In the genomic region with DNA sequence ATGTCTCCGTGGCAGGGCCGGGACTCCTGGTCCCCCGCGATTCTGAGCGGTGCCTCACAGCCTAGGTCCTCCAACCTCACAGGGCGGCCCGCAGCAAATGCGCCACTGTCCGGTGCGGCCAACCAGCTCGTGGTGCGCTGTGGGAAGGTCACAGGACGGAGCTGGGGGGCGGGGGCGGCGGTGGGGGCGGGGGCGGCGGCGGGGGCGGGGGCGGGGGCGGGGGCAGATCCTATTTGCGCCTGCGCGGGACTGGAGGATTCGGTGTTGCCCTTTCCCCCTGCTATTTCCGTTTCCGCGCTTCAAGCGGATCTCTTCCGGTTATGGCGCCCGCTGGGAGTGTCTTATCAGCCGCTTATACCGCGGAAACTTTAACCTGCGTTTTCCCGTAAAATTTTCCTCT, we compare ENCODE assay signal across 8 cellular contexts.
A peak's percentile ranks its signal among the peaks of the same experiment; 100 is the strongest.
DNase-seq lines count a peak whose midpoint lies in the region; ATAC-seq and TF ChIP-seq lines count a peak whose summit lies in the region.

No MANE protein-coding gene starts in this region.

- in situ Hi-C loops in gastrocnemius medialis (cut with MboI; ENCODE audit: low sequenced_read_pairs in 4 of 4) (no loop called here), GM13976 (cut with MboI; ENCODE audit: low sequenced_read_pairs, unreplicated experiment) (no loop called here)

- ATAC-seq in right cardiac atrium, result peak; percentile 69 to 84
- ATAC-seq in gastrocnemius medialis, result peak in 1 of 2 donors; percentile 53
- ATAC-seq in mucosa of descending colon, result no peak

- TF ChIP-seq CTCF in gastrocnemius medialis (IDR thresholded peaks at IDR 0.05 in 4 of 5, conservative IDR thresholded peaks at IDR 0.05 in 1 of 5) (no peak), mucosa of descending colon (IDR thresholded peaks at IDR 0.05) (no peak), GM13976 (IDR thresholded peaks at IDR 0.05; ENCODE audit: borderline replicate concordance, control extremely low read depth, extremely low read depth, insufficient read depth, missing control alignments) (no peak)

- intact Hi-C loops in right cardiac atrium (cut with DNase I), result no loop called here
- intact Hi-C loops in gastrocnemius medialis (cut with DNase I; ENCODE audit: low total_unique reads), result no loop called here
- intact Hi-C loops in mucosa of descending colon (cut with DNase I, micrococcal nuclease), result no loop called here

- H3K36me3 ChIP-seq in HUES48 (ENCODE audit: control insufficient read depth, insufficient read depth, low read length) (no peaks in the 10 kb centered on the region), adipocyte (ENCODE audit: control insufficient read depth, insufficient read depth, low read length, severe bottlenecking) (no peaks in the 10 kb centered on the region), gastrocnemius medialis (no peaks in the 10 kb centered on the region), mucosa of descending colon (ENCODE audit: low read depth) (no peaks in the 10 kb centered on the region)

- TF ChIP-seq POLR2A in gastrocnemius medialis (IDR thresholded peaks at IDR 0.05), result no peak

- H3K9me3 ChIP-seq in HUES48 (ENCODE audit: control insufficient read depth, insufficient read depth, low read length) (peaks cover 32% of the 10 kb centered on the region), adipocyte (ENCODE audit: control insufficient read depth, low read length) (peaks cover 5% of the 10 kb centered on the region), right cardiac atrium (ENCODE audit: control insufficient read depth, low read length) (no peaks in the 10 kb centered on the region), gastrocnemius medialis (no peaks in the 10 kb centered on the region), mucosa of descending colon (peaks cover 54% of the 10 kb centered on the region)

- H3K4me3 ChIP-seq in HUES48 (ENCODE audit: low read depth, low read length) (peak overlapping the region; percentile 66), adipocyte (ENCODE audit: low read length) (peak overlapping the region; percentile 77), right cardiac atrium (ENCODE audit: low read length) (peak overlapping the region; percentile 41), gastrocnemius medialis (peak overlapping the region; percentile 25 to 45 (median 39)), mucosa of descending colon (no peak overlapping the region)

- H3K27ac ChIP-seq in HUES48 (ENCODE audit: low read depth, low read length), result peak overlapping the region; percentile 79
- peak overlapping the region; percentile 15 for H3K27ac ChIP-seq in right cardiac atrium (ENCODE audit: low read length)
- H3K27ac ChIP-seq in gastrocnemius medialis, result no peak overlapping the region

- H3K27me3 ChIP-seq in HUES48 (ENCODE audit: control insufficient read depth, insufficient read depth, low read length), result no peaks in the 10 kb centered on the region
- no peaks in the 10 kb centered on the region for H3K27me3 ChIP-seq in adipocyte (replicated peaks; ENCODE audit: control insufficient read depth, insufficient read depth, low read length)
- H3K27me3 ChIP-seq in right cardiac atrium (ENCODE audit: control insufficient read depth, insufficient read depth), result no peaks in the 10 kb centered on the region
- H3K27me3 ChIP-seq in gastrocnemius medialis, result peaks cover 0 to 4% (median 0%) of the 10 kb centered on the region in 3 donors

- DNase-seq in adipocyte (ENCODE audit: low read depth) (peak; percentile 13), right cardiac atrium (peak; percentile 37 to 71 (median 57)), gastrocnemius medialis (peak in 1 of 2 donors; percentile 15), mucosa of descending colon (no peak), GM13976 (ENCODE audit: low spot score) (no peak), NCI-H187 treated with DMSO at 0.1 percent for 48 hours (lab: John Stamatoyannopoulos, UW) (no peak), NCI-H1694 treated with DMSO at 0.1 percent for 48 hours (lab: John Stamatoyannopoulos, UW) (no peak)

- WGBS in right cardiac atrium, result 26% methylated on average over 39 of the region's 39 CpGs

- H3K4me1 ChIP-seq in HUES48 (ENCODE audit: control insufficient read depth, insufficient read depth, low read length), result peaks cover 8% of the 10 kb centered on the region; the same call in 1 of the 2 replicates
- H3K4me1 ChIP-seq in adipocyte (ENCODE audit: control insufficient read depth, insufficient read depth, low read length), result no peaks in the 10 kb centered on the region
- no peaks in the 10 kb centered on the region for H3K4me1 ChIP-seq in right cardiac atrium (ENCODE audit: control insufficient read depth, insufficient read depth, low read length)
- H3K4me1 ChIP-seq in gastrocnemius medialis, result no peaks in the 10 kb centered on the region
- no peaks in the 10 kb centered on the region for H3K4me1 ChIP-seq in mucosa of descending colon (ENCODE audit: low read depth)

- peak overlapping the region; percentile 10 for H3K9ac ChIP-seq in HUES48 (ENCODE audit: low read depth, low read length)
- H3K9ac ChIP-seq in adipocyte (ENCODE audit: low read length), result no peak overlapping the region

Comparison
In these comparisons a context has a peak if more than half of its experiments do, and no peak if none do; other contexts are left out.
1. H3K27ac ChIP-seq: peak in HUES48 (single experiment) and right cardiac atrium (single experiment); none in gastrocnemius medialis (0 of 4).
2. DNase-seq: peak in adipocyte (single experiment) and right cardiac atrium (3 of 3); none in mucosa of descending colon (0 of 3), GM13976 (single experiment), NCI-H187 treated with DMSO at 0.1 percent for 48 hours (single experiment) and NCI-H1694 treated with DMSO at 0.1 percent for 48 hours (single experiment).